In genomic region chr3:194138098-194138474, GRCh38 we compare ENCODE assay signal across 7 cellular contexts. TPM values are rescaled to one million over a fixed set of nuclear protein-coding genes. Genes with fewer than 3 reads are reported as not detected.
DNase-seq lines count a peak whose midpoint lies in the region; ATAC-seq and TF ChIP-seq lines count a peak whose summit lies in the region.

No MANE protein-coding gene starts in this region.

- H3K4me1 Mint-ChIP-seq in HFFc6 (ENCODE audit: low read depth) = peaks cover 66% of the 10 kb centered on the region
- peaks cover 69% of the 10 kb centered on the region for H3K4me1 Mint-ChIP-seq in activated CD4-positive, alpha-beta memory T cell treated with anti-CD3 and anti-CD28 coated beads, Interleukin-2, amount 10 ng/mL, durations not matched to agents 7 days and 5 days
- H3K4me1 Mint-ChIP-seq in stimulated activated naive B cell treated with anti-CD40 and anti-IgM and Interleukin-4, amounts not matched to agents 10 μg/mL and 1 μg/mL and 100 μg/mL, for 72 hours = peaks cover 41 to 57% of the 10 kb centered on the region in 2 donors

- POLR2A ChIA-PET in activated CD4-positive, alpha-beta memory T cell treated with anti-CD3 and anti-CD28 coated beads, Interleukin-2, amount 10 ng/mL, durations not matched to agents 7 days and 5 days (lab: Charles Lee) = interaction anchor here (0.9 to 8.7 kb wide), 4 partner anchors 67 to 357 kb away, joined by 3 to 85 read pairs (median 12); no protein-coding TSS in a partner anchor

- no peaks in the 10 kb centered on the region for H3K36me3 ChIP-seq in iPS-15b (ENCODE audit: control insufficient read depth, insufficient read depth, low read length)

- peak overlapping the region; percentile 83 for H3K4me3 Mint-ChIP-seq in HFFc6
- H3K4me3 Mint-ChIP-seq in activated CD4-positive, alpha-beta memory T cell treated with anti-CD3 and anti-CD28 coated beads, Interleukin-2, amount 10 ng/mL, durations not matched to agents 7 days and 5 days = peak overlapping the region; percentile 69
- peak overlapping the region; percentile 78 to 80 for H3K4me3 Mint-ChIP-seq in stimulated activated naive B cell treated with anti-CD40 and anti-IgM and Interleukin-4, amounts not matched to agents 10 μg/mL and 1 μg/mL and 100 μg/mL, for 72 hours

- no peaks in the 10 kb centered on the region for H3K9me3 Mint-ChIP-seq in HFFc6
- H3K9me3 Mint-ChIP-seq in activated CD4-positive, alpha-beta memory T cell treated with anti-CD3 and anti-CD28 coated beads, Interleukin-2, amount 10 ng/mL, durations not matched to agents 7 days and 5 days = no peaks in the 10 kb centered on the region
- H3K9me3 Mint-ChIP-seq in stimulated activated naive B cell treated with anti-CD40 and anti-IgM and Interleukin-4, amounts not matched to agents 10 μg/mL and 1 μg/mL and 100 μg/mL, for 72 hours = no peaks in the 10 kb centered on the region

- peaks cover 46% of the 10 kb centered on the region for H3K27me3 ChIP-seq in iPS-15b (ENCODE audit: control insufficient read depth, insufficient read depth, low read length)

- no peak; the same call in 1 of the 2 replicates for TF ChIP-seq CTCF in HFFc6 (IDR thresholded peaks at IDR 0.05)

- ATAC-seq in stimulated activated naive B cell treated with anti-CD40 and anti-IgM and Interleukin-4, amounts not matched to agents 10 μg/mL and 1 μg/mL and 100 μg/mL, for 72 hours (replicated peaks) = no peak
- no peak for ATAC-seq in HG02973 (IDR thresholded peaks at IDR 0.05; ENCODE audit: unreplicated experiment)
- no peak for ATAC-seq in GM21390 (IDR thresholded peaks at IDR 0.05; ENCODE audit: unreplicated experiment)
- no peak for ATAC-seq in GM18511 (IDR thresholded peaks at IDR 0.05; ENCODE audit: unreplicated experiment)

- peaks cover 33% of the 10 kb centered on the region for H3K4me1 ChIP-seq in iPS-15b (ENCODE audit: control insufficient read depth, insufficient read depth, low read length)

- DNase-seq in HFFc6 = no peak
- no peak for DNase-seq in activated CD4-positive, alpha-beta memory T cell treated with anti-CD3 and anti-CD28 coated beads, Interleukin-2, amount 10 ng/mL, durations not matched to agents 7 days and 5 days
- no peak for DNase-seq in stimulated activated naive B cell treated with anti-CD40 and anti-IgM and Interleukin-4, amounts not matched to agents 10 μg/mL and 1 μg/mL and 100 μg/mL, for 72 hours

- H3K4me3 ChIP-seq in iPS-15b (ENCODE audit: low read depth, low read length) = peak overlapping the region; percentile 75

- H3K9ac ChIP-seq in iPS-15b (ENCODE audit: low read depth, low read length) = no peak overlapping the region

- H3K36me3 Mint-ChIP-seq in HFFc6 (ENCODE audit: low read depth) = no peaks in the 10 kb centered on the region
- H3K36me3 Mint-ChIP-seq in activated CD4-positive, alpha-beta memory T cell treated with anti-CD3 and anti-CD28 coated beads, Interleukin-2, amount 10 ng/mL, durations not matched to agents 7 days and 5 days (ENCODE audit: low read depth) = peaks cover 35% of the 10 kb centered on the region
- H3K36me3 Mint-ChIP-seq in stimulated activated naive B cell treated with anti-CD40 and anti-IgM and Interleukin-4, amounts not matched to agents 10 μg/mL and 1 μg/mL and 100 μg/mL, for 72 hours = peaks cover 0 to 4% of the 10 kb centered on the region in 2 donors

- peaks cover 15% of the 10 kb centered on the region for H3K27me3 Mint-ChIP-seq in HFFc6 (ENCODE audit: insufficient read depth)
- H3K27me3 Mint-ChIP-seq in activated CD4-positive, alpha-beta memory T cell treated with anti-CD3 and anti-CD28 coated beads, Interleukin-2, amount 10 ng/mL, durations not matched to agents 7 days and 5 days = peaks cover 52% of the 10 kb centered on the region
- H3K27me3 Mint-ChIP-seq in stimulated activated naive B cell treated with anti-CD40 and anti-IgM and Interleukin-4, amounts not matched to agents 10 μg/mL and 1 μg/mL and 100 μg/mL, for 72 hours = peaks cover 7 to 8% of the 10 kb centered on the region in 2 donors

- no peaks in the 10 kb centered on the region for H3K9me3 ChIP-seq in iPS-15b (ENCODE audit: control insufficient read depth, insufficient read depth, low read length)

- CTCF ChIA-PET in activated CD4-positive, alpha-beta memory T cell treated with anti-CD3 and anti-CD28 coated beads, Interleukin-2, amount 10 ng/mL, durations not matched to agents 7 days and 5 days (lab: Charles Lee) = interaction anchor here (0.6 to 10.2 kb wide), 8 partner anchors 169 to 357 kb away, joined by 3 to 92 read pairs (median 4); no protein-coding TSS in a partner anchor

- peak overlapping the region; percentile 46 for H3K27ac Mint-ChIP-seq in HFFc6
- H3K27ac Mint-ChIP-seq in activated CD4-positive, alpha-beta memory T cell treated with anti-CD3 and anti-CD28 coated beads, Interleukin-2, amount 10 ng/mL, durations not matched to agents 7 days and 5 days = no peak overlapping the region
- peak overlapping the region; percentile 69 for H3K27ac Mint-ChIP-seq in stimulated activated naive B cell treated with anti-CD40 and anti-IgM and Interleukin-4, amounts not matched to agents 10 μg/mL and 1 μg/mL and 100 μg/mL, for 72 hours

RNA-seq across cellular contexts. Expression of gene HES1, which starts 2.1 kb away (rescaled TPM):
- 10 to 100 TPM in 4 of 6 experiments, 1 to 10 TPM in 2; 4.8 to 15.1 (median 13.4) TPM for total RNA-seq in HFFc6 (2021; fragmentation: NEBNext Ultra II Directional; extraction: Animal tissue kit (Norgen Biotek cat#: 25700))
- 10 to 100 TPM; 11.2 to 11.3 TPM for total RNA-seq in activated CD4-positive, alpha-beta memory T cell treated with anti-CD3 and anti-CD28 coated beads, Interleukin-2, amount 10 ng/mL, durations not matched to agents 7 days and 5 days
